Comparison of ENCODE assay signal across 8 cellular contexts in the genomic region with DNA sequence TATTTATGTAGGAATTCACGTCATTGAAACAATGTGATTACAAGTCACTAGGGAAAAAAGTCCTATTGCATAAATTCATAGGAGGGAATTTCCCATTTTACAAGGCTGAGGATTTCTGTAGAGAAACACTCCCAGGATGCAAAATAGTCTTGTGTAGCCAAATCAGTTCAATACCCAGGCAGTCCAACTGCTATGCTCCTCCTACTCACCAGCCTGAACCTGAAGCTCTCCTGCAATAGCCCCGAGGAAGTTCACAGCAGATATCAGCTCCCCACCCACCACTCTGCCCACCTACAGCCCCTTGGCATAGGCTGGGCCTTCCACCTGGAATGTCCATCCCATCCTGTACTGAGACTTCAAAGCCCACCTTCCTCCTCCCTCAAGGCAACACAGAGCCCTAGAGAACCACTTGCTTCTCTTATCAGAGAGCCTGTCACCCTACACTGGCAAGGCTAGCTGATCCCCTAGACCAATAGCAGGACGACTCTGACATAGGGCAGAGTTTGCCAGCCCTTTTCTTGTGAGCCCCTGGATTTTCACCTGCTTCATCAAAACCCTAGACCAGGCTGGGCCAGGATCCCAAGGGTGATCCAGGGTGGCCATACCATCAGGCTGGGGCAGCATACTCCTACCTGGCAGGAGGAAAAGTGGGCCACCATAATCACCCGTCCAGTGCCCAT. TPM values are rescaled to one million over a fixed set of nuclear protein-coding genes. Genes with fewer than 3 reads are reported as not detected.
DNase-seq lines count a peak whose midpoint lies in the region; TF ChIP-seq lines count a peak whose summit lies in the region.

No MANE protein-coding gene starts in this region.

- H2AFZ ChIP-seq in Loucy (ENCODE audit: low read length) (no peak overlapping the region), mammary epithelial cell (ENCODE audit: low read depth, low read length) (no peak overlapping the region), mesenchymal stem cell (ENCODE audit: low read depth, low read length) (no peak overlapping the region)

- CTCF ChIA-PET in mammary epithelial cell (lab: Charles Lee; ENCODE audit: low non-redundant PET): interaction anchor here (0.6 kb wide), 1 partner anchor 83 kb away, joined by 4 read pairs; no protein-coding TSS in a partner anchor

- H3K4me3 ChIP-seq in Loucy (ENCODE audit: low read length, poor library complexity, severe bottlenecking) (peak overlapping the region; percentile 90), mammary epithelial cell (replicated peaks in 1 of 3; ENCODE audit: insufficient read depth in 1 of 3, low read depth in 2 of 3, low read length in 3 of 3) (peak overlapping the region; percentile 93 to 94 (median 94)), mesenchymal stem cell (ENCODE audit: insufficient read depth in 1 of 2, low read depth in 1 of 2, low read length in 2 of 2) (peak overlapping the region; percentile 23 to 97)

- H4K8ac ChIP-seq in mesenchymal stem cell (ENCODE audit: low read length): no peak overlapping the region

- H3F3A ChIP-seq in Loucy (ENCODE audit: low read depth): no peaks in the 10 kb centered on the region

- intact Hi-C loops in mammary epithelial cell (cut with micrococcal nuclease): loop anchor here (5.0 kb wide), 1 partner anchor 95 kb away; the partner anchor contains the start of genes C21orf58 and PCNT

- H3K9me2 ChIP-seq in Loucy (replicated peaks; ENCODE audit: low read depth, low read length): no peaks in the 10 kb centered on the region

- H4K20me1 ChIP-seq in Loucy (ENCODE audit: insufficient read depth, low read length, poor library complexity, severe bottlenecking): peaks cover 38% of the 10 kb centered on the region
- peaks cover 8% of the 10 kb centered on the region for H4K20me1 ChIP-seq in mammary epithelial cell (ENCODE audit: insufficient read depth, low read length)

- dilution Hi-C loops in mammary epithelial cell (cut with HindIII; ENCODE audit: low sequenced_read_pairs): no loop called here

- no peaks in the 10 kb centered on the region for H3K9me3 ChIP-seq in Loucy (ENCODE audit: insufficient read depth, low read depth, low read length)
- H3K9me3 ChIP-seq in mammary epithelial cell (replicated peaks; ENCODE audit: insufficient read depth, low read length): no peaks in the 10 kb centered on the region
- no peaks in the 10 kb centered on the region for H3K9me3 ChIP-seq in mesenchymal stem cell (ENCODE audit: control insufficient read depth, low read length)

- no TSS peak for BruUV-seq in mammary epithelial cell (replicated peaks; lab: Mats Ljungman, UMichigan)

- H2BK15ac ChIP-seq in mesenchymal stem cell (ENCODE audit: low read depth, poor library complexity, severe bottlenecking): no peak overlapping the region

- H3K9ac ChIP-seq in Loucy (ENCODE audit: low read depth, low read length, poor library complexity, severe bottlenecking): peak overlapping the region; percentile 86
- peak overlapping the region; percentile 86 for H3K9ac ChIP-seq in mammary epithelial cell (ENCODE audit: insufficient read depth, low read length)
- peak overlapping the region; percentile 95 for H3K9ac ChIP-seq in mesenchymal stem cell (ENCODE audit: low read length)

- H2BK120ac ChIP-seq in mesenchymal stem cell (ENCODE audit: low read depth, low read length): no peak overlapping the region

- TF ChIP-seq CTCF in Loucy (conservative IDR thresholded peaks at IDR 0.05; ENCODE audit: low read length): no peak
- no peak for TF ChIP-seq CTCF in mammary epithelial cell (conservative IDR thresholded peaks at IDR 0.05 in 1 of 2, IDR thresholded peaks at IDR 0.05 in 1 of 2; ENCODE audit: extremely low read depth in 1 of 2, insufficient read depth in 1 of 2, low read depth in 1 of 2, low read length in 2 of 2)

- no peak overlapping the region for H3K23ac ChIP-seq in mesenchymal stem cell (ENCODE audit: low read length in 2 of 2)

- in situ Hi-C loops in mammary epithelial cell (cut with MboI; ENCODE audit: low sequenced_read_pairs in 2 of 2): no loop called here

- DNase-seq in GM04503 (ENCODE audit: low read depth): peak; percentile 34
- peak; percentile 86 for DNase-seq in mammary epithelial cell
- DNase-seq in mesenchymal stem cell: peak; percentile 79
- no peak for DNase-seq in LoVo (ENCODE audit: low spot score)
- DNase-seq in epidermal melanocyte (ENCODE audit: insufficient read length, low spot score): no peak
- DNase-seq in activated gamma-delta T cell (lab: John Stamatoyannopoulos, UW): no peak
- DNase-seq in stimulated activated naive CD4-positive, alpha-beta T cell treated with Interleukin-2 at 50 U/mL for 16 hours (lab: John Stamatoyannopoulos, UW): no peak

- H3K14ac ChIP-seq in mesenchymal stem cell (ENCODE audit: low read length in 2 of 2): no peak overlapping the region

- H3K4ac ChIP-seq in mesenchymal stem cell (ENCODE audit: low read depth in 1 of 2, low read length in 2 of 2): peak overlapping the region in 1 of 2 experiments; percentile 5

- H3K4me1 ChIP-seq in Loucy (ENCODE audit: insufficient read depth, low read length, poor library complexity, severe bottlenecking) (peaks cover 51% of the 10 kb centered on the region), mammary epithelial cell (ENCODE audit: insufficient read depth, low read length) (peaks cover 25% of the 10 kb centered on the region), mesenchymal stem cell (ENCODE audit: control insufficient read depth, insufficient read depth, low read depth, low read length) (peaks cover 26% of the 10 kb centered on the region)

- no peaks in the 10 kb centered on the region for H3K27me3 ChIP-seq in Loucy (ENCODE audit: insufficient read depth, low read length, poor library complexity, severe bottlenecking)
- no peaks in the 10 kb centered on the region for H3K27me3 ChIP-seq in mammary epithelial cell (ENCODE audit: insufficient read depth, low read length)
- H3K27me3 ChIP-seq in mesenchymal stem cell (ENCODE audit: control insufficient read depth in 1 of 2, insufficient read depth in 1 of 2, low read length in 2 of 2): no peaks in the 10 kb centered on the region

- peaks cover 15% of the 10 kb centered on the region for H3K79me1 ChIP-seq in mesenchymal stem cell (replicated peaks; ENCODE audit: low read length, poor library complexity, severe bottlenecking)

- H2BK5ac ChIP-seq in mesenchymal stem cell (ENCODE audit: low read depth, low read length, poor library complexity, severe bottlenecking): no peak overlapping the region

- H3K36me3 ChIP-seq in Loucy (ENCODE audit: insufficient read depth, low read length) (peaks cover 8% of the 10 kb centered on the region; the same call in 1 of the 2 replicates), mammary epithelial cell (ENCODE audit: insufficient read depth, low read length) (peaks cover 13% of the 10 kb centered on the region), mesenchymal stem cell (ENCODE audit: control insufficient read depth in 1 of 2, insufficient read depth in 2 of 2, low read depth in 1 of 2, low read length in 2 of 2) (peaks cover 18 to 25% of the 10 kb centered on the region in 2 experiments)

- H3K79me2 ChIP-seq in Loucy (ENCODE audit: insufficient read depth, low read length) (peaks cover 85% of the 10 kb centered on the region), mammary epithelial cell (ENCODE audit: insufficient read depth, low read length) (peaks cover 91% of the 10 kb centered on the region)

- H2BK12ac ChIP-seq in mesenchymal stem cell (ENCODE audit: low read length in 2 of 2): no peak overlapping the region

- H4K91ac ChIP-seq in mesenchymal stem cell (ENCODE audit: low read length): no peak overlapping the region

- H3K18ac ChIP-seq in mesenchymal stem cell (ENCODE audit: low read depth in 1 of 2, low read length in 2 of 2): no peak overlapping the region

- H3K4me2 ChIP-seq in Loucy (ENCODE audit: low read depth, low read length, poor library complexity, severe bottlenecking) (peak overlapping the region; percentile 93), mammary epithelial cell (ENCODE audit: insufficient read depth, low read depth, low read length) (peak overlapping the region; percentile 83), mesenchymal stem cell (ENCODE audit: low read length, poor library complexity, severe bottlenecking) (peak overlapping the region; percentile 75)

- 13% methylated on average over 4 of the region's 4 CpGs for WGBS in mammary epithelial cell (ENCODE audit: low coverage, missing lambda C conversion rate)
- 38% methylated on average over 3 of the region's 4 CpGs for WGBS in mesenchymal stem cell

- H2AK5ac ChIP-seq in mesenchymal stem cell (ENCODE audit: low read length, severe bottlenecking): no peak overlapping the region

- H3K27ac ChIP-seq in mammary epithelial cell (ENCODE audit: insufficient read depth, low read depth, low read length) (peak overlapping the region; percentile 87), mesenchymal stem cell (ENCODE audit: low read length, poor library complexity, severe bottlenecking) (no peak overlapping the region)

RNA-seq across cellular contexts. Expression of gene LSS, which starts 1.5 kb away (rescaled TPM):
- 100 to 1,000 TPM in 1 of 2 donors, 10 to 100 TPM in 1; 69.2 to 126 TPM for total RNA-seq in mammary epithelial cell
- 114 TPM for polyA plus RNA-seq in mammary epithelial cell
- 174 TPM for polyA minus RNA-seq in mammary epithelial cell
- polyA plus RNA-seq in mesenchymal stem cell (2013, experiment 1 of 2): 120 TPM
- 119 TPM for polyA plus RNA-seq in mesenchymal stem cell (2013, experiment 2 of 2)

RNA-seq across cellular contexts. Expression of gene SPATC1L, which starts 42.8 kb away (rescaled TPM):
- 1 to 10 TPM in 1 of 2 donors, under 1 TPM in 1; 0.26 to 5.0 TPM for total RNA-seq in mammary epithelial cell
- 6.2 TPM for polyA plus RNA-seq in mammary epithelial cell
- 6.0 TPM for polyA minus RNA-seq in mammary epithelial cell
- polyA plus RNA-seq in mesenchymal stem cell (2013, experiment 1 of 2): 39.1 TPM
- polyA plus RNA-seq in mesenchymal stem cell (2013, experiment 2 of 2): 40.8 TPM

RNA-seq across cellular contexts. Expression of gene MCM3AP, which starts 58.4 kb away (rescaled TPM):
- 10 to 100 TPM; 57.2 to 88.8 TPM for total RNA-seq in mammary epithelial cell
- polyA plus RNA-seq in mammary epithelial cell: 45.5 TPM
- polyA minus RNA-seq in mammary epithelial cell: 78.6 TPM
- polyA plus RNA-seq in mesenchymal stem cell (2013, experiment 1 of 2): 33.7 TPM
- 32.9 TPM for polyA plus RNA-seq in mesenchymal stem cell (2013, experiment 2 of 2)

RNA-seq across cellular contexts. Expression of gene YBEY, which starts 59.1 kb away (rescaled TPM):
- total RNA-seq in mammary epithelial cell: 10 to 100 TPM in 1 of 2 donors, 1 to 10 TPM in 1; 9.0 to 12.3 TPM
- polyA plus RNA-seq in mammary epithelial cell: 10.4 TPM
- 5.1 TPM for polyA minus RNA-seq in mammary epithelial cell
- polyA plus RNA-seq in mesenchymal stem cell (2013, experiment 1 of 2): 14.6 TPM
- polyA plus RNA-seq in mesenchymal stem cell (2013, experiment 2 of 2): 15.5 TPM

Comparison
In these comparisons a context has a peak if more than half of its experiments do, and no peak if none do; other contexts are left out.
1. DNase-seq: peak in GM04503 (single experiment), mammary epithelial cell (single experiment) and mesenchymal stem cell (single experiment); none in LoVo (single experiment), epidermal melanocyte (single experiment), activated gamma-delta T cell (single experiment) and stimulated activated naive CD4-positive, alpha-beta T cell treated with Interleukin-2 at 50 U/mL for 16 hours (single experiment).
2. Peak in every context shown above with its lines, with median percentiles within 50 percentile points of each other: H3K4me2 ChIP-seq, H3K4me3 ChIP-seq and H3K9ac ChIP-seq.